ENCODE assay signal across 1 cellular context in genomic region chr3:142888484-142889262, GRCh38.
TF ChIP-seq lines count a peak whose summit lies in the region.

Gene PCOLCE2 (minus strand): TSS chr3:142889083. CDS start chr3:142888896, 187 bp downstream.

TF ChIP-seq in HepG2, 621 proteins besides CTCF, POLR2A, EP300 and RAD21 (continued from another document and continues in another):
- no peak for TF ChIP-seq GLMP (CRISPR knock-in tag; IDR thresholded peaks at IDR 0.05; ENCODE audit: borderline replicate concordance)
- 0 out of 2 replicates have a peak, but pooled peaks have one; percentile 24 for TF ChIP-seq ZNF468 (CRISPR knock-in tag; IDR thresholded peaks at IDR 0.05)
- peak; percentile 44; the same call in 1 of the 2 replicates for TF ChIP-seq LBX2 (CRISPR knock-in tag; IDR thresholded peaks at IDR 0.05; ENCODE audit: borderline replicate concordance)
- TF ChIP-seq ZNF891 (CRISPR knock-in tag; IDR thresholded peaks at IDR 0.05), result peak; percentile 86
- peak; percentile 59; the same call in 1 of the 2 replicates for TF ChIP-seq ZNF501 (CRISPR knock-in tag; IDR thresholded peaks at IDR 0.05)
- 0 out of 2 replicates have a peak, but pooled peaks have one; percentile 37 for TF ChIP-seq ZMYM2 (CRISPR knock-in tag; IDR thresholded peaks at IDR 0.05)
- peak; percentile 55; the same call in 1 of the 2 replicates for TF ChIP-seq ZBED4 (CRISPR knock-in tag; IDR thresholded peaks at IDR 0.05; ENCODE audit: borderline replicate concordance)
- peak; percentile 82; the same call in 1 of the 2 replicates for TF ChIP-seq UBTF (CRISPR knock-in tag; IDR thresholded peaks at IDR 0.05)
- peak; percentile 21; the same call in 1 of the 2 replicates for TF ChIP-seq ZNF629 (CRISPR knock-in tag; conservative IDR thresholded peaks at IDR 0.05)
- 0 out of 2 replicates have a peak, but pooled peaks have one; percentile 25 for TF ChIP-seq ZNF589 (CRISPR knock-in tag; conservative IDR thresholded peaks at IDR 0.05)
- no peak for TF ChIP-seq TFAP4 (IDR thresholded peaks at IDR 0.05; ENCODE audit: borderline replicate concordance, low read depth)
- TF ChIP-seq ZNF563 (CRISPR knock-in tag; IDR thresholded peaks at IDR 0.05), result peak; percentile 75
- TF ChIP-seq ZNF770 (CRISPR knock-in tag; IDR thresholded peaks at IDR 0.05), result peak; percentile 44
- 0 out of 2 replicates have a peak, but pooled peaks have one; percentile 52 for TF ChIP-seq MLXIP (CRISPR knock-in tag; IDR thresholded peaks at IDR 0.05; ENCODE audit: borderline replicate concordance)
- TF ChIP-seq ZSCAN12 (CRISPR knock-in tag; IDR thresholded peaks at IDR 0.05), result peak; percentile 73; the same call in 1 of the 2 replicates
- peak; percentile 35; the same call in 1 of the 2 replicates for TF ChIP-seq ARNT2 (CRISPR knock-in tag; IDR thresholded peaks at IDR 0.05; ENCODE audit: low read depth)
- TF ChIP-seq ZNF773 (CRISPR knock-in tag; IDR thresholded peaks at IDR 0.05; ENCODE audit: borderline replicate concordance), result peak; percentile 28; the same call in 1 of the 2 replicates
- 0 out of 2 replicates have a peak, but pooled peaks have one; percentile 36 for TF ChIP-seq HES4 (CRISPR knock-in tag; IDR thresholded peaks at IDR 0.05; ENCODE audit: borderline replicate concordance)
- 0 out of 2 replicates have a peak, but pooled peaks have one; percentile 24 for TF ChIP-seq HOXA9 (CRISPR knock-in tag; IDR thresholded peaks at IDR 0.05; ENCODE audit: borderline replicate concordance)
- TF ChIP-seq CREM (IDR thresholded peaks at IDR 0.05), result no peak
- TF ChIP-seq CREM (CRISPR knock-in tag; IDR thresholded peaks at IDR 0.05), result no peak
- peak; percentile 75; the same call in 1 of the 2 replicates for TF ChIP-seq ZFX (CRISPR knock-in tag; IDR thresholded peaks at IDR 0.05; ENCODE audit: low read depth)
- TF ChIP-seq SMYD3 (CRISPR knock-in tag; IDR thresholded peaks at IDR 0.05), result no peak
- peak; percentile 58; the same call in 1 of the 2 replicates for TF ChIP-seq ZNF383 (CRISPR knock-in tag; IDR thresholded peaks at IDR 0.05; ENCODE audit: borderline replicate concordance)
- TF ChIP-seq ZNF230 (CRISPR knock-in tag; IDR thresholded peaks at IDR 0.05), result peak; percentile 81
- TF ChIP-seq PRDM15 (CRISPR knock-in tag; IDR thresholded peaks at IDR 0.05), result peak; percentile 53; the same call in 1 of the 2 replicates
- no peak for TF ChIP-seq IRX3 (CRISPR knock-in tag; IDR thresholded peaks at IDR 0.05; ENCODE audit: borderline replicate concordance, low read depth)
